Comparison of ENCODE assay signal across 22 cellular contexts in genomic region chr9:94207781-94208180, GRCh38. TPM values are rescaled to one million over a fixed set of nuclear protein-coding genes. Genes with fewer than 3 reads are reported as not detected.
DNase-seq lines count a peak whose midpoint lies in the region; ATAC-seq, FAIRE-seq and TF ChIP-seq lines count a peak whose summit lies in the region.
"Had no signal": no experiment of that assay in that cellular context is flagged by ENCODE, and none has a peak within 500 bp of the region (broad histone marks: within the 10 kb centered on the region; RNA-seq: fewer than 3 reads in every experiment).

No MANE protein-coding gene starts in this region.

- H3K9me3 ChIP-seq in K562 (replicated peaks; ENCODE audit: control insufficient read depth, insufficient read depth, low read depth, low read length) (no peaks in the 10 kb centered on the region; the same call in 1 of the 2 replicates), neural cell (ENCODE audit: low read length) (no peaks in the 10 kb centered on the region)
- H3K9me3 ChIP-seq: Caco-2 had no signal

- H4K20me1 ChIP-seq in K562 (replicated peaks; ENCODE audit: control insufficient read depth, insufficient read depth, low read length) (no peaks in the 10 kb centered on the region), neural cell (ENCODE audit: insufficient read depth) (no peaks in the 10 kb centered on the region)
- H4K20me1 ChIP-seq: BLaER1 treated with 17β-estradiol and CSF1 and Interleukin-3, amounts not matched to agents 10 nM and 100 nM had no signal

- no peak overlapping the region for H3K4me2 ChIP-seq in K562 (ENCODE audit: insufficient read depth, low read length)
- H3K4me2 ChIP-seq in neural cell (ENCODE audit: low read length) = no peak overlapping the region
- H3K4me2 ChIP-seq: A549; BLaER1 treated with 17β-estradiol and CSF1 and Interleukin-3, amounts not matched to agents 10 nM and 100 nM had no signal

- H3K9me2 ChIP-seq in neural cell (ENCODE audit: insufficient read depth, low read length) = no peaks in the 10 kb centered on the region

- WGBS in K562 (ENCODE audit: insufficient coverage, low coverage, missing lambda C conversion rate) = 73% methylated on average over 1 of the region's 1 CpG

- H3K36me3 Mint-ChIP-seq in activated T-cell treated with anti-CD3 and anti-CD28 coated beads, Interleukin-2, amount 50 U/mL, for 72 hours (ENCODE audit: insufficient read depth in 2 of 2) = peaks cover 0 to 5% of the 10 kb centered on the region in 2 donors
- H3K36me3 Mint-ChIP-seq: CD8-positive, alpha-beta T cell had no signal

- H3K27me3 Mint-ChIP-seq in activated T-cell treated with anti-CD3 and anti-CD28 coated beads, Interleukin-2, amount 50 U/mL, for 72 hours (ENCODE audit: low read depth) = peaks cover 6% of the 10 kb centered on the region
- H3K27me3 Mint-ChIP-seq: B cell had no signal

- DNase-seq in activated T-cell treated with anti-CD3 and anti-CD28 coated beads, Interleukin-2, amount 50 U/mL, for 72 hours = no peak
- no peak for DNase-seq in activated T-cell treated with anti-CD3 and anti-CD28 coated beads, Interleukin-2, amount 50 U/mL, for 48 hours
- DNase-seq in HEK293T (ENCODE audit: extremely low spot score) (no peak), K562 (ENCODE audit: extremely low read depth in 1 of 4, low spot score in 3 of 4) (no peak)
- no peak for DNase-seq in stimulated activated CD4-positive, alpha-beta T cell treated with anti-CD3 and anti-CD28 coated beads, Interleukin-4, amount 100 ng/mL, for 4 hours
- DNase-seq in effector CD4-positive, alpha-beta T cell = no peak
- DNase-seq: AML-193; Caco-2; Calu3; CD4-positive, alpha-beta T cell; CD8-positive, alpha-beta T cell; DMS79 treated with DMSO at 0.1 percent for 48 hours; GF-D8 had no signal

- H3K9ac ChIP-seq in K562 (ENCODE audit: insufficient read depth in 1 of 2, low read depth in 2 of 2, low read length in 2 of 2) = no peak overlapping the region
- H3K9ac ChIP-seq in neural cell (ENCODE audit: low read length) = no peak overlapping the region
- H3K9ac ChIP-seq: BLaER1 treated with 17β-estradiol and CSF1 and Interleukin-3, amounts not matched to agents 10 nM and 100 nM had no signal

- FAIRE-seq in K562 (lab: Jason Lieb, UNC) = no peak
- FAIRE-seq: A549, D721Med, G401.6, GM12891 had no signal

- peak overlapping the region; percentile 52 for H3K27ac Mint-ChIP-seq in activated T-cell treated with anti-CD3 and anti-CD28 coated beads, Interleukin-2, amount 50 U/mL, for 72 hours
- H3K27ac Mint-ChIP-seq: B cell; CD4-positive, alpha-beta T cell; CD8-positive, alpha-beta T cell had no signal

- H3K9me3 Mint-ChIP-seq in activated T-cell treated with anti-CD3 and anti-CD28 coated beads, Interleukin-2, amount 50 U/mL, for 72 hours = peaks cover 5 to 6% of the 10 kb centered on the region in 2 donors

- in situ Hi-C loops in K562 (cut with MboI) = loop anchor here (25.0 kb wide), 1 partner anchor 520 kb away; no protein-coding TSS in a partner anchor

- TF ChIP-seq POLR2A in K562 (conservative IDR thresholded peaks at IDR 0.05) = no peak

- peaks cover 0 to 11% of the 10 kb centered on the region in 2 experiments; a peak in 2 of 5 replicates for H3K4me1 ChIP-seq in K562 (replicated peaks in 1 of 2; ENCODE audit: control insufficient read depth in 2 of 2, insufficient read depth in 2 of 2, low read length in 2 of 2)
- H3K4me1 ChIP-seq: A549; BLaER1 treated with 17β-estradiol and CSF1 and Interleukin-3, amounts not matched to agents 10 nM and 100 nM; Caco-2 had no signal

- H3K27ac ChIP-seq in K562 (ENCODE audit: extremely low read depth, low read depth, low read length) = no peak overlapping the region
- peak overlapping the region; percentile 23 for H3K27ac ChIP-seq in neural cell (ENCODE audit: low read length)
- H3K27ac ChIP-seq: 22Rv1; A549; BLaER1 treated with 17β-estradiol and CSF1 and Interleukin-3, amounts not matched to agents 10 nM and 100 nM; C4-2B had no signal

- H3K79me2 ChIP-seq in K562 (ENCODE audit: control insufficient read depth, insufficient read depth, low read length) = no peaks in the 10 kb centered on the region
- H3K79me2 ChIP-seq in neural cell (replicated peaks; ENCODE audit: insufficient read depth, low read length) = no peaks in the 10 kb centered on the region

- TF ChIP-seq EP300 in K562 (IDR thresholded peaks at IDR 0.05; ENCODE audit: low read length) (no peak), neural cell (conservative IDR thresholded peaks at IDR 0.05; ENCODE audit: poor library complexity, severe bottlenecking) (peak; percentile 84)

- H3K4me1 Mint-ChIP-seq in activated T-cell treated with anti-CD3 and anti-CD28 coated beads, Interleukin-2, amount 50 U/mL, for 72 hours (ENCODE audit: low read depth) = no peaks in the 10 kb centered on the region

- H3K27me3 ChIP-seq in K562 (ENCODE audit: control insufficient read depth in 2 of 2, insufficient read depth in 2 of 2, low read length in 2 of 2) (no peaks in the 10 kb centered on the region; a peak in 1 of 5 replicates), neural cell (ENCODE audit: insufficient read depth, low read depth, low read length) (no peaks in the 10 kb centered on the region)
- H3K27me3 ChIP-seq: BLaER1 treated with 17β-estradiol and CSF1 and Interleukin-3, amounts not matched to agents 10 nM and 100 nM had no signal

- CTCF ChIA-PET in HEK293T (lab: Yijun Ruan, JAX) = no interaction called here
- CTCF ChIA-PET in K562 (lab: Yijun Ruan, JAX; ENCODE audit: low intra/inter-chr PET ratio) = no interaction called here

- TF ChIP-seq CTCF in K562 (IDR thresholded peaks at IDR 0.05 in 2 of 3, conservative IDR thresholded peaks at IDR 0.05 in 1 of 3; ENCODE audit: insufficient read depth in 2 of 3, low read depth in 1 of 3, low read length in 3 of 3) (no peak), neural cell (IDR thresholded peaks at IDR 0.05; ENCODE audit: poor library complexity, severe bottlenecking) (no peak)

- no peaks in the 10 kb centered on the region for H3F3A ChIP-seq in neural cell (ENCODE audit: insufficient read depth, low read length, poor library complexity, severe bottlenecking)

- no peak for ATAC-seq in activated T-cell treated with anti-CD3 and anti-CD28 coated beads, Interleukin-2, amount 50 U/mL, for 72 hours (replicated peaks in 1 of 2)
- ATAC-seq in K562 = no peak
- ATAC-seq: A549; CD8-positive, alpha-beta T cell had no signal

- no peak overlapping the region for H2AFZ ChIP-seq in K562 (ENCODE audit: low read depth, low read length)
- no peak overlapping the region for H2AFZ ChIP-seq in neural cell (ENCODE audit: low read depth, low read length)

- H3K9me1 ChIP-seq in K562 (ENCODE audit: control insufficient read depth, insufficient read depth, low read length) = no peaks in the 10 kb centered on the region

- TF ChIP-seq RAD21 in K562 (CRISPR knock-in tag; conservative IDR thresholded peaks at IDR 0.05 in 1 of 2, IDR thresholded peaks at IDR 0.05 in 1 of 2) (no peak), neural cell (conservative IDR thresholded peaks at IDR 0.05) (no peak)

- H3K4me3 Mint-ChIP-seq in activated T-cell treated with anti-CD3 and anti-CD28 coated beads, Interleukin-2, amount 50 U/mL, for 72 hours = no peak overlapping the region
- H3K4me3 Mint-ChIP-seq: B cell; CD4-positive, alpha-beta T cell; CD8-positive, alpha-beta T cell had no signal

- H3K4me3 ChIP-seq in K562 (no peak overlapping the region), neural cell (ENCODE audit: low read length) (no peak overlapping the region)
- H3K4me3 ChIP-seq: A549; BLaER1 treated with 17β-estradiol and CSF1 and Interleukin-3, amounts not matched to agents 10 nM and 100 nM had no signal

- no TSS peak for BruUV-seq in K562 (replicated peaks; lab: Mats Ljungman, UMichigan)

- POLR2A ChIA-PET in HEK293T (lab: Yijun Ruan, JAX) = no interaction called here
- POLR2A ChIA-PET in K562 (lab: Yijun Ruan, JAX) = no interaction called here

- no peaks in the 10 kb centered on the region for H3K36me3 ChIP-seq in K562 (ENCODE audit: control insufficient read depth, insufficient read depth, low read length)
- H3K36me3 ChIP-seq in neural cell (ENCODE audit: insufficient read depth, low read length) = no peaks in the 10 kb centered on the region
- H3K36me3 ChIP-seq: BLaER1 treated with 17β-estradiol and CSF1 and Interleukin-3, amounts not matched to agents 10 nM and 100 nM had no signal

- intact Hi-C loops in K562 (cut with micrococcal nuclease) = no loop called here

TF ChIP-seq in HEK293T, 16 proteins besides CTCF, POLR2A, EP300 and RAD21:
- TF ChIP-seq NFRKB (IDR thresholded peaks at IDR 0.05) (no peak), SUZ12 (IDR thresholded peaks at IDR 0.05) (no peak), ZNF384 (IDR thresholded peaks at IDR 0.05) (peak; percentile 39; the same call in 1 of the 2 replicates), FOXA1 (IDR thresholded peaks at IDR 0.05) (no peak)

TF ChIP-seq in K562, 482 proteins besides CTCF, POLR2A, EP300 and RAD21 (continues in another document):
- TF ChIP-seq TRIM24 (IDR thresholded peaks at IDR 0.05) = peak; percentile 76 to 80; a peak in 3 of 4 replicates
- no peak for TF ChIP-seq EHMT2 (IDR thresholded peaks at IDR 0.05)

TF ChIP-seq in neural cell, 6 proteins besides CTCF, POLR2A, EP300 and RAD21 (continues in another document):
- TF ChIP-seq POLR2AphosphoS5 (IDR thresholded peaks at IDR 0.05) = peak; percentile 37

RNA-seq across cellular contexts. Expression of gene ZNF169, which starts 51.3 kb away (rescaled TPM):
- total RNA-seq in activated T-cell treated with anti-CD3 and anti-CD28 coated beads, Interleukin-2, amount 50 U/mL, for 72 hours = 1 to 10 TPM; 5.0 to 6.4 TPM
- total RNA-seq in K562 (2011; cell fraction: chromatin; rRNA removed; ENCODE audit: low replicate concordance) = 46.3 and 50.2 TPM in 2 replicates
- 29.0 and 29.1 TPM in 2 replicates for total RNA-seq in K562 (2011; cell fraction: nucleolus; rRNA removed)
- total RNA-seq in K562 (2011; cell fraction: nucleoplasm; rRNA removed) = 48.9 and 68.4 TPM in 2 replicates
- total RNA-seq in K562 (2014; rRNA removed) (3.6 and 4.2 TPM in 2 replicates), K562 (2014; rRNA removed; fragmentation: Illumina TruSeq; extraction: Trizol) (5.3 and 6.2 TPM in 2 replicates), K562 (2015; rRNA removed; fragmentation: Illumina TruSeq; extraction: Trizol) (4.4 and 6.4 TPM in 2 replicates), K562 (2021) (5.6 and 5.9 TPM in 2 replicates)
- polyA plus RNA-seq in K562 (2011; rRNA removed) (16.2 and 22.1 TPM in 2 replicates), K562 (2014; fragmentation: Illumina TruSeq; extraction: Trizol) (7.9 and 10.0 TPM in 2 replicates), K562 (2014; fragmentation: Nextera tagmentation; extraction: Ambion mirVana) (1 to 10 TPM; 2.0 to 4.2 TPM), K562 (2014; rRNA removed) (13.3 and 13.9 TPM in 2 replicates), neural cell (5.8 and 8.3 TPM in 2 replicates)
- polyA plus RNA-seq in K562 (2011; cell fraction: cytosol; rRNA removed) = 7.9 and 20.6 TPM in 2 replicates
- polyA plus RNA-seq in K562 (2011; cell fraction: nucleus; rRNA removed) = 31.3 and 37.2 TPM in 2 replicates
- 4.4 and 16.2 TPM in 2 replicates for polyA plus RNA-seq in K562 (2012)
- 14.9 and 16.4 TPM in 2 replicates for polyA minus RNA-seq in K562 (2011; rRNA and poly(A)+ RNA removed)
- 2.9 and 3.1 TPM in 2 replicates for polyA minus RNA-seq in K562 (2011; cell fraction: cytosol; rRNA and poly(A)+ RNA removed)
- polyA minus RNA-seq in K562 (2011; cell fraction: nucleus; rRNA and poly(A)+ RNA removed) = 12.0 and 16.3 TPM in 2 replicates
- polyA minus RNA-seq in neural cell = 7.3 and 8.5 TPM in 2 replicates
